ENCODE assay signal across 4 cellular contexts in genomic region chr4:105828074-105828473, GRCh38.
A peak's percentile ranks its signal among the peaks of the same experiment; 100 is the strongest.
TF ChIP-seq lines count a peak whose summit lies in the region.

No MANE protein-coding gene starts in this region.

TF ChIP-seq in HepG2, 621 proteins besides CTCF, POLR2A, EP300 and RAD21 (continues in another document):
- TF ChIP-seq NFRKB (IDR thresholded peaks at IDR 0.05) (no peak), EEA1 (CRISPR knock-in tag; IDR thresholded peaks at IDR 0.05; ENCODE audit: borderline replicate concordance) (no peak), ZNF740 (CRISPR knock-in tag; IDR thresholded peaks at IDR 0.05) (no peak), ZNF280B (CRISPR knock-in tag; IDR thresholded peaks at IDR 0.05; ENCODE audit: borderline replicate concordance) (no peak), ZNF276 (CRISPR knock-in tag; IDR thresholded peaks at IDR 0.05; ENCODE audit: low read depth) (no peak), ZNF704 (CRISPR knock-in tag; IDR thresholded peaks at IDR 0.05; ENCODE audit: borderline replicate concordance) (no peak), MAFF (IDR thresholded peaks at IDR 0.05; ENCODE audit: low read depth, low read length) (peak; percentile 49), ZNF205 (CRISPR knock-in tag; IDR thresholded peaks at IDR 0.05) (no peak)

TF ChIP-seq in A549, 52 proteins besides CTCF, POLR2A, EP300 and RAD21:
- TF ChIP-seq MAFK (IDR thresholded peaks at IDR 0.05; ENCODE audit: partially characterized antibody) (peak; percentile 19), JUN (IDR thresholded peaks at IDR 0.05) (no peak)
TF ChIP-seq in A549: peak in this region for 1.

TF ChIP-seq in IMR-90, 13 proteins besides CTCF, POLR2A, EP300 and RAD21:
- TF ChIP-seq RCOR1 (IDR thresholded peaks at IDR 0.05; ENCODE audit: insufficient replicate concordance, low read length), result no peak
- no peak for TF ChIP-seq BHLHE40 (IDR thresholded peaks at IDR 0.05; ENCODE audit: low read depth, low read length)
- peak; percentile 48; the same call in 1 of the 2 replicates for TF ChIP-seq MAFK (IDR thresholded peaks at IDR 0.05; ENCODE audit: low read depth, low read length)

TF ChIP-seq in K562, 482 proteins besides CTCF, POLR2A, EP300 and RAD21:
- peak; percentile 83 for TF ChIP-seq ZNF316 (IDR thresholded peaks at IDR 0.05)
- peak; percentile 45 for TF ChIP-seq C11orf30 (IDR thresholded peaks at IDR 0.05; ENCODE audit: low read depth)
- TF ChIP-seq TAF15 (IDR thresholded peaks at IDR 0.05; ENCODE audit: low read depth, low read length), result no peak
TF ChIP-seq in K562: peak in this region for 2.
